In genomic region chr9:129143031-129143441, GRCh38 we compare ENCODE assay signal across 8 cellular contexts. TPM values are rescaled to one million over a fixed set of nuclear protein-coding genes. Genes with fewer than 3 reads are reported as not detected.
DNase-seq lines count a peak whose midpoint lies in the region; ATAC-seq and TF ChIP-seq lines count a peak whose summit lies in the region.

No MANE protein-coding gene starts in this region.

- H3K79me2 ChIP-seq in osteoblast (ENCODE audit: insufficient read depth, low read length): peaks cover 15% of the 10 kb centered on the region

- no peak overlapping the region for H2AFZ ChIP-seq in osteoblast (ENCODE audit: low read length)

- H3K36me3 ChIP-seq in SJSA1 (peaks cover 41% of the 10 kb centered on the region), gastroesophageal sphincter (peaks cover 0 to 19% of the 10 kb centered on the region in 2 donors), osteoblast (ENCODE audit: insufficient read depth, low read length) (peaks cover 9% of the 10 kb centered on the region), suprapubic skin (peaks cover 16% of the 10 kb centered on the region)

- 0% methylated on average over 1 to 2 of the region's 2 CpGs for WGBS in gastroesophageal sphincter (ENCODE audit: low coverage in 1 of 2), 2 donors
- 11% methylated on average over 2 of the region's 2 CpGs for WGBS in suprapubic skin

- H3K4me2 ChIP-seq in osteoblast (ENCODE audit: insufficient read depth, low read length): peak overlapping the region; percentile 58

- H3K4me3 ChIP-seq in SJSA1: no peak overlapping the region
- peak overlapping the region in 1 of 2 donors; percentile 13 for H3K4me3 ChIP-seq in gastroesophageal sphincter
- H3K4me3 ChIP-seq in osteoblast (ENCODE audit: insufficient read depth, low read length): peak overlapping the region; percentile 22
- no peak overlapping the region for H3K4me3 ChIP-seq in suprapubic skin

- TF ChIP-seq POLR2A in gastroesophageal sphincter (IDR thresholded peaks at IDR 0.05) (no peak), suprapubic skin (IDR thresholded peaks at IDR 0.05) (no peak)

- TF ChIP-seq CTCF in gastroesophageal sphincter (IDR thresholded peaks at IDR 0.05) (peak in 3 of 4 experiments; percentile 64 to 93 (median 72)), osteoblast (IDR thresholded peaks at IDR 0.05; ENCODE audit: extremely low read depth, low read depth, low read length) (peak; percentile 99), suprapubic skin (IDR thresholded peaks at IDR 0.05) (peak; percentile 62 to 83)

- DNase-seq in DMS 273 (lab: John Stamatoyannopoulos, UW; ENCODE audit: unreplicated experiment) (peak; percentile 87), HuH-7 (ENCODE audit: low spot score) (peak; percentile 86), SJSA1 (ENCODE audit: low read depth in 1 of 2, low spot score in 2 of 2) (peak; percentile 83), osteoblast (ENCODE audit: insufficient read length, low spot score, missing footprints) (peak; percentile 97), suprapubic skin (ENCODE audit: low spot score in 2 of 2) (peak; percentile 94), GF-D8 (lab: John Stamatoyannopoulos, UW) (no peak)
- DNase-seq in activated naive CD4-positive, alpha-beta T cell treated with Interleukin-2 at 50 U/mL for 16 hours: peak; percentile 75

- H3K9me3 ChIP-seq in SJSA1 (replicated peaks) (no peaks in the 10 kb centered on the region), gastroesophageal sphincter (no peaks in the 10 kb centered on the region), osteoblast (ENCODE audit: low read depth, low read length) (no peaks in the 10 kb centered on the region), suprapubic skin (no peaks in the 10 kb centered on the region)

- TF ChIP-seq EP300 in gastroesophageal sphincter (IDR thresholded peaks at IDR 0.05) (no peak), suprapubic skin (IDR thresholded peaks at IDR 0.05) (no peak)

- no peaks in the 10 kb centered on the region for H3K27me3 ChIP-seq in SJSA1 (replicated peaks)
- no peaks in the 10 kb centered on the region for H3K27me3 ChIP-seq in gastroesophageal sphincter
- H3K27me3 ChIP-seq in osteoblast (ENCODE audit: insufficient read depth, low read length): no peaks in the 10 kb centered on the region
- no peaks in the 10 kb centered on the region for H3K27me3 ChIP-seq in suprapubic skin

- H3K4me1 ChIP-seq in SJSA1 (replicated peaks) (peaks cover 80% of the 10 kb centered on the region), gastroesophageal sphincter (peaks cover 14 to 98% (median 89%) of the 10 kb centered on the region in 3 donors), osteoblast (ENCODE audit: insufficient read depth, low read length) (peaks cover 79% of the 10 kb centered on the region), suprapubic skin (peaks cover 93% of the 10 kb centered on the region)

- H3K27ac ChIP-seq in SJSA1: no peak overlapping the region
- H3K27ac ChIP-seq in gastroesophageal sphincter: peak overlapping the region; percentile 95 to 100 (median 97)
- peak overlapping the region; percentile 100 for H3K27ac ChIP-seq in osteoblast (ENCODE audit: low read depth, low read length)
- H3K27ac ChIP-seq in suprapubic skin: peak overlapping the region; percentile 100

- H4K20me1 ChIP-seq in osteoblast (ENCODE audit: insufficient read depth, low read length): no peaks in the 10 kb centered on the region

- peak; percentile 61 for ATAC-seq in gastroesophageal sphincter

RNA-seq across cellular contexts. Expression of gene PTPA, which starts 31.8 kb away (rescaled TPM):
- total RNA-seq in SJSA1 (2014; rRNA removed; shearing (Covaris generic)): 80.7 and 93.3 TPM in 2 replicates
- 100 to 1,000 TPM in 1 of 4 donors, 10 to 100 TPM in 3; 58.7 to 100 (median 71.6) TPM for total RNA-seq in gastroesophageal sphincter
- 64.8 and 73.5 TPM in 2 replicates for total RNA-seq in osteoblast
- total RNA-seq in suprapubic skin: 100 to 1,000 TPM in 1 of 4 donors, 10 to 100 TPM in 3; 59.1 to 108 (median 83.8) TPM

RNA-seq across cellular contexts. Expression of gene CRAT, which starts 32.4 kb away (rescaled TPM):
- total RNA-seq in SJSA1 (2014; rRNA removed; shearing (Covaris generic)): 8.9 and 20.3 TPM in 2 replicates
- total RNA-seq in gastroesophageal sphincter (10 to 100 TPM; 59.6 to 91.2 (median 67.5) TPM), osteoblast (64.8 and 79.6 TPM in 2 replicates), suprapubic skin (100 to 1,000 TPM in 1 of 4 donors, 10 to 100 TPM in 3; 27.4 to 156 (median 42.8) TPM)

RNA-seq across cellular contexts. Expression of gene IER5L, which starts 35.0 kb away (rescaled TPM):
- total RNA-seq in SJSA1 (2014; rRNA removed; shearing (Covaris generic)): 6.7 and 8.8 TPM in 2 replicates
- total RNA-seq in gastroesophageal sphincter (10 to 100 TPM in 2 of 4 donors, 1 to 10 TPM in 2; 7.4 to 14.3 (median 10.4) TPM), osteoblast (86.1 and 104 TPM in 2 replicates), suprapubic skin (1 to 10 TPM; 4.3 to 8.2 (median 6.2) TPM)
